Comparison of ENCODE assay signal across 10 cellular contexts in the genomic region with DNA sequence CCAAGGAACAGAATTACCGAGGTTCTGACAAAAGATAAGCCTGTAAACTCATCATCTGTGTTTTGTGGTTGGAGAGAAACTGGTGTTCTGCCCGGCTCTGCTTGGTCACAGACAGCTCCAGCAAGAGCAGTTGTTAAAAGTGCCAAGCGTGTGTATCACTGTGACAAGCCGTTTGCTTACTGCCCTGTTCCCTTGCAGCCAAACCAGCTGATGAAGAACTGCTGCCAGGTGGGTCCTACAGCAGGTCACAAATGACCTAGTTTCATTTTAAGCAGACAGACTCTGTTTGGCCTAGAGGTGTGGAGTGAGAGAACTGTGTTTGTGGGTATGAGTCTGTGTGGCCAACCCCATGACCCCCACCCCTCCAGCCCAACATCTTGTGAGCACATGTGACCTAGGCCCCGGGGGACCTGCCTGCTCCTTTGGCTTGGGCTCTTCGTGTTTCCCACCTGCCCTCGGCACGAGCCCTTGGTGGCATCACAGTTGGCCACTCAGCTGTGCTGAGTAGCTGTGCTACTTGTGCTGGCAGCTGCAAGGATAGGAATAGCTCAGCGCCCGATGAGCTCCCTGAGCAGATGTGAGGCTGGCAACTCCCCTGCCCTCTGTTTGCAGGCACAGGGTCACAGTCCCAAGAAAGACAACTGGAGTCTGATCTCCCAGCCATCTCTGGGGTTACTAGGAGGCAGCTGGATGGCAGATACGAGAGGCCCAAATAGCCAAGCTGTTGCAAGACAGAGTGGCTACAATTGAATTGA. TPM values are rescaled to one million over a fixed set of nuclear protein-coding genes. Genes with fewer than 3 reads are reported as not detected.
DNase-seq lines count a peak whose midpoint lies in the region; ATAC-seq and TF ChIP-seq lines count a peak whose summit lies in the region.
"Had no signal": no experiment of that assay in that cellular context is flagged by ENCODE, and none has a peak within 500 bp of the region (broad histone marks: within the 10 kb centered on the region; RNA-seq: fewer than 3 reads in every experiment).

No MANE protein-coding gene starts in this region.

- no peaks in the 10 kb centered on the region for H3K9me3 ChIP-seq in prostate gland

- DNase-seq in WTC11 (ENCODE audit: low spot score) (no peak), nucleus accumbens (lab: John Stamatoyannopoulos, UW) (peak in 29 of 56 donors; percentile 20 to 66 (median 45)), prostate gland (ENCODE audit: low spot score) (no peak), GOT3 (lab: John Stamatoyannopoulos, UW) (no peak)
- no peak for DNase-seq in effector CD4-positive, alpha-beta T cell

- WGBS in prostate gland, result 41% methylated on average over 9 of the region's 11 CpGs

- no peak overlapping the region for H3K4me3 ChIP-seq in prostate gland
- H3K4me3 ChIP-seq: K562 had no signal

- CTCF ChIA-PET in WTC11 (lab: Charles Lee), result interaction anchor here (1.1 kb wide), 2 partner anchors 12 to 16 kb away, joined by 3 read pairs; no protein-coding TSS in a partner anchor

- TF ChIP-seq POLR2A in prostate gland (IDR thresholded peaks at IDR 0.05), result no peak

- H3K4me3 Mint-ChIP-seq in WTC11, result no peak overlapping the region

- H3K27me3 Mint-ChIP-seq in WTC11 (ENCODE audit: low read depth), result no peaks in the 10 kb centered on the region

- ATAC-seq in GM19035 (IDR thresholded peaks at IDR 0.05; ENCODE audit: unreplicated experiment), result peak; percentile 60
- ATAC-seq in HG03060 (IDR thresholded peaks at IDR 0.05; ENCODE audit: low read depth, unreplicated experiment), result peak; percentile 50
- no peak for ATAC-seq in WTC11
- ATAC-seq in GM21526 (IDR thresholded peaks at IDR 0.05; ENCODE audit: low FRiP score, unreplicated experiment), result no peak

- H3K4me1 ChIP-seq in prostate gland (replicated peaks), result peaks cover 5% of the 10 kb centered on the region

- no peak for TF ChIP-seq CTCF in WTC11 (IDR thresholded peaks at IDR 0.05)
- TF ChIP-seq CTCF in prostate gland (IDR thresholded peaks at IDR 0.05), result no peak

- no peaks in the 10 kb centered on the region for H3K27me3 ChIP-seq in prostate gland (replicated peaks; ENCODE audit: insufficient read depth)

- H3K27ac Mint-ChIP-seq in WTC11, result peak overlapping the region; percentile 67

- H3K36me3 ChIP-seq in prostate gland, result no peaks in the 10 kb centered on the region

- H3K36me3 Mint-ChIP-seq in WTC11, result no peaks in the 10 kb centered on the region

- H3K27ac ChIP-seq in prostate gland, result no peak overlapping the region

- H3K9me3 Mint-ChIP-seq in WTC11, result no peaks in the 10 kb centered on the region

- H3K4me1 Mint-ChIP-seq in WTC11, result peaks cover 10% of the 10 kb centered on the region

- intact Hi-C loops in prostate gland (cut with DNase I), result no loop called here

- POLR2A ChIA-PET in WTC11 (lab: Charles Lee), result no interaction called here

TF ChIP-seq in WTC11, 78 proteins besides CTCF, POLR2A, EP300 and RAD21 (continues in another document):
- TF ChIP-seq ARID4B (CRISPR knock-in tag; IDR thresholded peaks at IDR 0.05; ENCODE audit: borderline replicate concordance) (no peak), ZNF532 (CRISPR knock-in tag; IDR thresholded peaks at IDR 0.05; ENCODE audit: borderline replicate concordance) (no peak), SOX15 (CRISPR knock-in tag; IDR thresholded peaks at IDR 0.05) (no peak), GABPB1 (CRISPR knock-in tag; IDR thresholded peaks at IDR 0.05) (no peak), EMX1 (CRISPR knock-in tag; IDR thresholded peaks at IDR 0.05) (no peak)
- TF ChIP-seq, protein P1, sequence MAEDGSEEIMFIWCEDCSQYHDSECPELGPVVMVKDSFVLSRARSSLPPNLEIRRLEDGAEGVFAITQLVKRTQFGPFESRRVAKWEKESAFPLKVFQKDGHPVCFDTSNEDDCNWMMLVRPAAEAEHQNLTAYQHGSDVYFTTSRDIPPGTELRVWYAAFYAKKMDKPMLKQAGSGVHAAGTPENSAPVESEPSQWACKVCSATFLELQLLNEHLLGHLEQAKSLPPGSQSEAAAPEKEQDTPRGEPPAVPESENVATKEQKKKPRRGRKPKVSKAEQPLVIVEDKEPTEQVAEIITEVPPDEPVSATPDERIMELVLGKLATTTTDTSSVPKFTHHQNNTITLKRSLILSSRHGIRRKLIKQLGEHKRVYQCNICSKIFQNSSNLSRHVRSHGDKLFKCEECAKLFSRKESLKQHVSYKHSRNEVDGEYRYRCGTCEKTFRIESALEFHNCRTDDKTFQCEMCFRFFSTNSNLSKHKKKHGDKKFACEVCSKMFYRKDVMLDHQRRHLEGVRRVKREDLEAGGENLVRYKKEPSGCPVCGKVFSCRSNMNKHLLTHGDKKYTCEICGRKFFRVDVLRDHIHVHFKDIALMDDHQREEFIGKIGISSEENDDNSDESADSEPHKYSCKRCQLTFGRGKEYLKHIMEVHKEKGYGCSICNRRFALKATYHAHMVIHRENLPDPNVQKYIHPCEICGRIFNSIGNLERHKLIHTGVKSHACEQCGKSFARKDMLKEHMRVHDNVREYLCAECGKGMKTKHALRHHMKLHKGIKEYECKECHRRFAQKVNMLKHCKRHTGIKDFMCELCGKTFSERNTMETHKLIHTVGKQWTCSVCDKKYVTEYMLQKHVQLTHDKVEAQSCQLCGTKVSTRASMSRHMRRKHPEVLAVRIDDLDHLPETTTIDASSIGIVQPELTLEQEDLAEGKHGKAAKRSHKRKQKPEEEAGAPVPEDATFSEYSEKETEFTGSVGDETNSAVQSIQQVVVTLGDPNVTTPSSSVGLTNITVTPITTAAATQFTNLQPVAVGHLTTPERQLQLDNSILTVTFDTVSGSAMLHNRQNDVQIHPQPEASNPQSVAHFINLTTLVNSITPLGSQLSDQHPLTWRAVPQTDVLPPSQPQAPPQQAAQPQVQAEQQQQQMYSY (CRISPR knock-in tag; IDR thresholded peaks at IDR 0.05), result no peak

RNA-seq across cellular contexts. Expression of gene OXER1, which starts 9.7 kb away (rescaled TPM):
- total RNA-seq in WTC11 (2021) (2.6 to 2.7 TPM (median 2.7 TPM) in 3 replicates), prostate gland (1 to 10 TPM; 4.5 to 5.6 TPM)
- total RNA-seq: dermis microvascular lymphatic vessel endothelial cell, K562 had no signal

RNA-seq across cellular contexts. Expression of gene HAAO, which starts 38.2 kb away (rescaled TPM):
- total RNA-seq in WTC11 (2021) (8.0 to 9.8 TPM (median 8.4 TPM) in 3 replicates), prostate gland (10 to 100 TPM; 10.3 to 14.0 TPM)
- total RNA-seq: dermis microvascular lymphatic vessel endothelial cell, K562 had no signal

Comparison
In these comparisons a context has a peak if more than half of its experiments do, and no peak if none do; other contexts are left out.
1. ATAC-seq: peak in GM19035 (single experiment) and HG03060 (single experiment); none in WTC11 (single experiment) and GM21526 (single experiment).
2. DNase-seq: peak in nucleus accumbens (29 of 56); none in WTC11 (single experiment), prostate gland (single experiment), effector CD4-positive, alpha-beta T cell (single experiment) and GOT3 (single experiment).